Comparison of ENCODE assay signal across 9 cellular contexts in genomic region chr2:47402555-47402804, GRCh38. TPM values are rescaled to one million over a fixed set of nuclear protein-coding genes. Genes with fewer than 3 reads are reported as not detected.
DNase-seq lines count a peak whose midpoint lies in the region; ATAC-seq, FAIRE-seq and TF ChIP-seq lines count a peak whose summit lies in the region.
"Had no signal": no experiment of that assay in that cellular context is flagged by ENCODE, and none has a peak within 500 bp of the region (broad histone marks: within the 10 kb centered on the region; RNA-seq: fewer than 3 reads in every experiment).

No MANE protein-coding gene starts in this region.

- H3K9me3 Mint-ChIP-seq in stimulated activated naive CD8-positive, alpha-beta T cell treated with anti-CD3 and anti-CD28 coated beads, Interleukin-15, Interleukin-2, amounts not matched to agents 100 ng/mL and 50 ng/mL, for 24 hours: no peaks in the 10 kb centered on the region

- H3K9me1 ChIP-seq in K562 (ENCODE audit: control insufficient read depth, insufficient read depth, low read length): no peaks in the 10 kb centered on the region

- no peak for DNase-seq in stimulated activated naive CD8-positive, alpha-beta T cell treated with anti-CD3 and anti-CD28 coated beads, Interleukin-15, Interleukin-2, amounts not matched to agents 100 U/mL and 50 U/mL, for 24 hours
- DNase-seq in K562 (ENCODE audit: extremely low read depth in 1 of 4, low spot score in 3 of 4) (no peak), lung (ENCODE audit: low spot score) (no peak), aorta (no peak), urothelium cell line (ENCODE audit: low spot score) (no peak), NCI-H2171 treated with DMSO at 0.1 percent for 48 hours (lab: John Stamatoyannopoulos, UW) (no peak)

- H3K27ac Mint-ChIP-seq in stimulated activated naive CD8-positive, alpha-beta T cell treated with anti-CD3 and anti-CD28 coated beads, Interleukin-15, Interleukin-2, amounts not matched to agents 100 ng/mL and 50 ng/mL, for 24 hours: peak overlapping the region; percentile 98

- H3K79me2 ChIP-seq in K562 (ENCODE audit: control insufficient read depth, insufficient read depth, low read length): peaks cover 47% of the 10 kb centered on the region

- no peak for TF ChIP-seq RAD21 in K562 (CRISPR knock-in tag; conservative IDR thresholded peaks at IDR 0.05 in 1 of 2, IDR thresholded peaks at IDR 0.05 in 1 of 2)

- FAIRE-seq in K562 (lab: Jason Lieb, UNC) (no peak), urothelium cell line (lab: Jason Lieb, UNC) (no peak)
- FAIRE-seq: islet of Langerhans had no signal

- H3K9ac ChIP-seq in K562 (ENCODE audit: insufficient read depth in 1 of 2, low read depth in 2 of 2, low read length in 2 of 2): peak overlapping the region; percentile 87 to 99

- H3K27me3 ChIP-seq in K562 (ENCODE audit: control insufficient read depth in 2 of 2, insufficient read depth in 2 of 2, low read length in 2 of 2): no peaks in the 10 kb centered on the region
- H3K27me3 ChIP-seq in lung (ENCODE audit: control insufficient read depth, insufficient read depth): no peaks in the 10 kb centered on the region
- no peaks in the 10 kb centered on the region for H3K27me3 ChIP-seq in aorta (ENCODE audit: control insufficient read depth in 1 of 2, insufficient read depth in 2 of 2, low read length in 1 of 2)

- POLR2A ChIA-PET in K562 (lab: Yijun Ruan, JAX): interaction anchor here (0.7 to 1.4 kb wide), 5 partner anchors 10 to 84 kb away, joined by 3 to 5 read pairs (median 4); no protein-coding TSS in a partner anchor

- peaks cover 4% of the 10 kb centered on the region; the same call in 1 of the 2 replicates for H3K9me3 ChIP-seq in K562 (replicated peaks; ENCODE audit: control insufficient read depth, insufficient read depth, low read depth, low read length)
- H3K9me3 ChIP-seq in lung (ENCODE audit: control insufficient read depth in 2 of 2, insufficient read depth in 1 of 2, low read length in 1 of 2): no peaks in the 10 kb centered on the region
- no peaks in the 10 kb centered on the region for H3K9me3 ChIP-seq in aorta (ENCODE audit: control insufficient read depth, low read length)

- peak overlapping the region; percentile 96 for H3K4me2 ChIP-seq in K562 (ENCODE audit: insufficient read depth, low read length)

- in situ Hi-C loops in K562 (cut with MboI): no loop called here

- WGBS in K562 (ENCODE audit: insufficient coverage, low coverage, missing lambda C conversion rate): 5% methylated on average over 8 of the region's 8 CpGs
- WGBS in lung, 2 donors: 3 to 5% methylated on average over 8 of the region's 8 CpGs
- WGBS in aorta, 2 donors: 1% methylated on average over 8 of the region's 8 CpGs

- TF ChIP-seq EP300 in K562 (IDR thresholded peaks at IDR 0.05; ENCODE audit: low read length): no peak

- TF ChIP-seq CTCF in K562 (IDR thresholded peaks at IDR 0.05 in 2 of 3, conservative IDR thresholded peaks at IDR 0.05 in 1 of 3; ENCODE audit: insufficient read depth in 2 of 3, low read depth in 1 of 3, low read length in 3 of 3) (no peak), lung (IDR thresholded peaks at IDR 0.05; ENCODE audit: control extremely low read depth, extremely low read depth) (no peak)

- H3K4me3 Mint-ChIP-seq in stimulated activated naive CD8-positive, alpha-beta T cell treated with anti-CD3 and anti-CD28 coated beads, Interleukin-15, Interleukin-2, amounts not matched to agents 100 ng/mL and 50 ng/mL, for 24 hours: peak overlapping the region; percentile 91

- no peak for TF ChIP-seq POLR2A in K562 (conservative IDR thresholded peaks at IDR 0.05)

- intact Hi-C loops in K562 (cut with micrococcal nuclease): no loop called here
- intact Hi-C loops in aorta (cut with DNase I): no loop called here

- H3K36me3 Mint-ChIP-seq in stimulated activated naive CD8-positive, alpha-beta T cell treated with anti-CD3 and anti-CD28 coated beads, Interleukin-15, Interleukin-2, amounts not matched to agents 100 ng/mL and 50 ng/mL, for 24 hours (ENCODE audit: low read depth): peaks cover 24% of the 10 kb centered on the region

- H3K4me3 ChIP-seq in K562 (peak overlapping the region; percentile 65), lung (peak overlapping the region; percentile 71), aorta (ENCODE audit: low read length in 2 of 2) (peak overlapping the region; percentile 70 to 89)

- TSS peak; percentile 85 for BruUV-seq in K562 (replicated peaks; lab: Mats Ljungman, UMichigan)

- peak overlapping the region; percentile 94 for H3K27ac ChIP-seq in K562 (ENCODE audit: extremely low read depth, low read depth, low read length)
- peak overlapping the region in 1 of 2 donors; percentile 57 for H3K27ac ChIP-seq in lung (ENCODE audit: low read depth in 1 of 2, low read length in 1 of 2)
- H3K27ac ChIP-seq in aorta (ENCODE audit: low read depth in 1 of 2, low read length in 2 of 2): no peak overlapping the region

- no peak for ATAC-seq in stimulated activated naive CD8-positive, alpha-beta T cell treated with anti-CD3 and anti-CD28 coated beads, Interleukin-15, Interleukin-2, amounts not matched to agents 100 U/mL and 50 U/mL, for 24 hours
- ATAC-seq in K562 (no peak), lung (ENCODE audit: insufficient read depth, low FRiP score) (peak; percentile 2), aorta (ENCODE audit: low FRiP score) (peak; percentile 31), GM18519 (IDR thresholded peaks at IDR 0.05; ENCODE audit: low FRiP score, unreplicated experiment) (no peak)

- CTCF ChIA-PET in K562 (lab: Yijun Ruan, JAX; ENCODE audit: low intra/inter-chr PET ratio): no interaction called here

- peak overlapping the region; percentile 96 for H2AFZ ChIP-seq in K562 (ENCODE audit: low read depth, low read length)

- H3K36me3 ChIP-seq in K562 (ENCODE audit: control insufficient read depth, insufficient read depth, low read length) (peaks cover 22% of the 10 kb centered on the region), lung (ENCODE audit: control insufficient read depth in 2 of 2, insufficient read depth in 2 of 2, low read length in 2 of 2) (no peaks in the 10 kb centered on the region), aorta (ENCODE audit: control insufficient read depth in 1 of 2, insufficient read depth in 2 of 2, low read length in 1 of 2) (no peaks in the 10 kb centered on the region)

- peaks cover 40% of the 10 kb centered on the region for H3K4me1 Mint-ChIP-seq in stimulated activated naive CD8-positive, alpha-beta T cell treated with anti-CD3 and anti-CD28 coated beads, Interleukin-15, Interleukin-2, amounts not matched to agents 100 ng/mL and 50 ng/mL, for 24 hours (ENCODE audit: low read depth)

- H3K27me3 Mint-ChIP-seq in stimulated activated naive CD8-positive, alpha-beta T cell treated with anti-CD3 and anti-CD28 coated beads, Interleukin-15, Interleukin-2, amounts not matched to agents 100 ng/mL and 50 ng/mL, for 24 hours: no peaks in the 10 kb centered on the region

- peaks cover 7 to 22% of the 10 kb centered on the region in 2 experiments; a peak in 3 of 5 replicates for H3K4me1 ChIP-seq in K562 (replicated peaks in 1 of 2; ENCODE audit: control insufficient read depth in 2 of 2, insufficient read depth in 2 of 2, low read length in 2 of 2)
- H3K4me1 ChIP-seq in lung (ENCODE audit: control insufficient read depth in 2 of 2, insufficient read depth in 2 of 2, low read length in 2 of 2): peaks cover 0 to 8% of the 10 kb centered on the region in 2 donors
- H3K4me1 ChIP-seq in aorta (ENCODE audit: control insufficient read depth in 1 of 2, insufficient read depth in 2 of 2, low read length in 2 of 2): no peaks in the 10 kb centered on the region

- no peaks in the 10 kb centered on the region for H4K20me1 ChIP-seq in K562 (replicated peaks; ENCODE audit: control insufficient read depth, insufficient read depth, low read length)

RNA-seq across cellular contexts. Expression of gene MSH2, which starts 0.5 kb away (rescaled TPM):
- total RNA-seq in K562 (2011; cell fraction: chromatin; rRNA removed; ENCODE audit: low replicate concordance): 35.6 and 139 TPM in 2 replicates
- 19.0 and 21.7 TPM in 2 replicates for total RNA-seq in K562 (2011; cell fraction: nucleolus; rRNA removed)
- 21.8 and 27.2 TPM in 2 replicates for total RNA-seq in K562 (2011; cell fraction: nucleoplasm; rRNA removed)
- total RNA-seq in K562 (2014; rRNA removed) (85.9 and 99.2 TPM in 2 replicates), K562 (2014; rRNA removed; fragmentation: Illumina TruSeq; extraction: Trizol) (139 and 161 TPM in 2 replicates), K562 (2015; rRNA removed; fragmentation: Illumina TruSeq; extraction: Trizol) (109 and 118 TPM in 2 replicates), K562 (2021) (95.1 and 113 TPM in 2 replicates), lung (10 to 100 TPM; 12.9 to 44.9 TPM), aorta (10 to 100 TPM in 1 of 2 donors, 1 to 10 TPM in 1; 5.5 to 15.4 TPM)
- polyA plus RNA-seq in K562 (2011; rRNA removed) (85.0 and 133 TPM in 2 replicates), K562 (2014; fragmentation: Illumina TruSeq; extraction: Trizol) (113 and 125 TPM in 2 replicates), K562 (2014; fragmentation: Nextera tagmentation; extraction: Ambion mirVana) (10 to 100 TPM; 51.8 to 60.6 TPM), K562 (2014; rRNA removed) (93.2 and 93.3 TPM in 2 replicates), lung (1 to 10 TPM; 6.4 to 8.1 TPM), aorta (1 to 10 TPM; 6.0 to 6.1 TPM)
- polyA plus RNA-seq in K562 (2011; cell fraction: cytosol; rRNA removed): 21.8 and 46.2 TPM in 2 replicates
- polyA plus RNA-seq in K562 (2011; cell fraction: nucleus; rRNA removed): 27.0 and 36.1 TPM in 2 replicates
- 63.4 and 77.6 TPM in 2 replicates for polyA plus RNA-seq in K562 (2012)
- polyA minus RNA-seq in K562 (2011; rRNA and poly(A)+ RNA removed): 137 and 148 TPM in 2 replicates
- polyA minus RNA-seq in K562 (2011; cell fraction: cytosol; rRNA and poly(A)+ RNA removed): 44.2 and 56.7 TPM in 2 replicates
- 24.0 and 38.8 TPM in 2 replicates for polyA minus RNA-seq in K562 (2011; cell fraction: nucleus; rRNA and poly(A)+ RNA removed)

RNA-seq across cellular contexts. Expression of gene EPCAM, which starts 33.4 kb away (rescaled TPM):
- total RNA-seq in K562 (2011; cell fraction: chromatin; rRNA removed; ENCODE audit: low replicate concordance): 38.7 and 73.4 TPM in 2 replicates
- 48.5 and 54.7 TPM in 2 replicates for total RNA-seq in K562 (2011; cell fraction: nucleolus; rRNA removed)
- 52.1 and 64.7 TPM in 2 replicates for total RNA-seq in K562 (2011; cell fraction: nucleoplasm; rRNA removed)
- total RNA-seq in K562 (2014; rRNA removed) (50.1 and 51.8 TPM in 2 replicates), K562 (2014; rRNA removed; fragmentation: Illumina TruSeq; extraction: Trizol) (85.5 and 89.2 TPM in 2 replicates), K562 (2015; rRNA removed; fragmentation: Illumina TruSeq; extraction: Trizol) (83.2 and 86.1 TPM in 2 replicates), K562 (2021) (62.9 and 63.1 TPM in 2 replicates), lung (100 to 1,000 TPM; 127 to 216 TPM), aorta (under 1 TPM in 1 of 2 donors, not detected in 1; 0.32 TPM)
- polyA plus RNA-seq in K562 (2011; rRNA removed) (54.2 and 68.9 TPM in 2 replicates), K562 (2014; fragmentation: Illumina TruSeq; extraction: Trizol) (68.8 and 95.5 TPM in 2 replicates), K562 (2014; fragmentation: Nextera tagmentation; extraction: Ambion mirVana) (10 to 100 TPM; 59.0 to 63.1 TPM), K562 (2014; rRNA removed) (76.3 and 77.2 TPM in 2 replicates), lung (100 to 1,000 TPM in 1 of 2 donors, 10 to 100 TPM in 1; 99.2 to 150 TPM), aorta (10 to 100 TPM in 1 of 2 donors, 1 to 10 TPM in 1; 3.1 to 58.1 TPM)
- 21.7 and 27.4 TPM in 2 replicates for polyA plus RNA-seq in K562 (2011; cell fraction: cytosol; rRNA removed)
- polyA plus RNA-seq in K562 (2011; cell fraction: nucleus; rRNA removed): 14.9 and 21.0 TPM in 2 replicates
- 50.2 and 52.8 TPM in 2 replicates for polyA plus RNA-seq in K562 (2012)
- polyA minus RNA-seq in K562 (2011; rRNA and poly(A)+ RNA removed): 84.1 and 94.2 TPM in 2 replicates
- 24.9 and 37.7 TPM in 2 replicates for polyA minus RNA-seq in K562 (2011; cell fraction: cytosol; rRNA and poly(A)+ RNA removed)
- polyA minus RNA-seq in K562 (2011; cell fraction: nucleus; rRNA and poly(A)+ RNA removed): 11.8 and 22.1 TPM in 2 replicates

Comparison
In these comparisons a context has a peak if more than half of its experiments do, and no peak if none do; other contexts are left out.
1. ATAC-seq: peak in lung (single experiment) and aorta (single experiment); none in stimulated activated naive CD8-positive, alpha-beta T cell treated with anti-CD3 and anti-CD28 coated beads, Interleukin-15, Interleukin-2, amounts not matched to agents 100 U/mL and 50 U/mL, for 24 hours (single experiment), K562 (single experiment) and GM18519 (single experiment).
2. RNA of gene EPCAM, which starts 33.4 kb away (total RNA-seq): 127 to 216 TPM in lung and 38.7 to 89.2 TPM in K562; 0.32 TPM in aorta; every median in the first group is over 10 times any median in the second.
3. Peak in every context shown above with its lines, with median percentiles within 50 percentile points of each other: H3K4me3 ChIP-seq.